Comparison of ENCODE assay signal across 1 cellular context in the genomic region with DNA sequence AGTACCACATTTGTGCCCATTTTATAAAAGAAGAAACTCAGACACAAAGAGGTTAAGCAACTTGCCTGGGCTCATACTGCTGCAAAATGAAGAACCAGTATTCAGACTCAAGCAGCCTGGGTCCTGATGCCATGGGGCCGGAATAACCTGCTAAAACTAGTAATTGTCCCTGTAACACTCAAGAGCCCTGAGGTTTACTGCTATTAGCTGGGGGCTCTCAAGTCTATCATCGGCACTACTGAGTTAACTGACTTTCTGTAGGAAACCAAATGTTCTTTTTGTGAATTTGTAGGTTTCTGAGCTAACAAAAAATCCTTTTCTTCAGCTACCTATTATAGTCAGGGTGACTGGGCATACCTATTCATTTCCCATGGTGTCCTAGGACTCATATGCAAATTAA.
TF ChIP-seq lines count a peak whose summit lies in the region.

No MANE protein-coding gene starts in this region.

TF ChIP-seq in WTC11, 78 proteins besides CTCF, POLR2A, EP300 and RAD21 (continued from another document):
- TF ChIP-seq, protein P1, sequence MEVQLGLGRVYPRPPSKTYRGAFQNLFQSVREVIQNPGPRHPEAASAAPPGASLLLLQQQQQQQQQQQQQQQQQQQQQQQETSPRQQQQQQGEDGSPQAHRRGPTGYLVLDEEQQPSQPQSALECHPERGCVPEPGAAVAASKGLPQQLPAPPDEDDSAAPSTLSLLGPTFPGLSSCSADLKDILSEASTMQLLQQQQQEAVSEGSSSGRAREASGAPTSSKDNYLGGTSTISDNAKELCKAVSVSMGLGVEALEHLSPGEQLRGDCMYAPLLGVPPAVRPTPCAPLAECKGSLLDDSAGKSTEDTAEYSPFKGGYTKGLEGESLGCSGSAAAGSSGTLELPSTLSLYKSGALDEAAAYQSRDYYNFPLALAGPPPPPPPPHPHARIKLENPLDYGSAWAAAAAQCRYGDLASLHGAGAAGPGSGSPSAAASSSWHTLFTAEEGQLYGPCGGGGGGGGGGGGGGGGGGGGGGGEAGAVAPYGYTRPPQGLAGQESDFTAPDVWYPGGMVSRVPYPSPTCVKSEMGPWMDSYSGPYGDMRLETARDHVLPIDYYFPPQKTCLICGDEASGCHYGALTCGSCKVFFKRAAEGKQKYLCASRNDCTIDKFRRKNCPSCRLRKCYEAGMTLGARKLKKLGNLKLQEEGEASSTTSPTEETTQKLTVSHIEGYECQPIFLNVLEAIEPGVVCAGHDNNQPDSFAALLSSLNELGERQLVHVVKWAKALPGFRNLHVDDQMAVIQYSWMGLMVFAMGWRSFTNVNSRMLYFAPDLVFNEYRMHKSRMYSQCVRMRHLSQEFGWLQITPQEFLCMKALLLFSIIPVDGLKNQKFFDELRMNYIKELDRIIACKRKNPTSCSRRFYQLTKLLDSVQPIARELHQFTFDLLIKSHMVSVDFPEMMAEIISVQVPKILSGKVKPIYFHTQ (CRISPR knock-in tag; IDR thresholded peaks at IDR 0.05): peak; percentile 92
- TF ChIP-seq PRRX2 (CRISPR knock-in tag; IDR thresholded peaks at IDR 0.05) (peak; percentile 94), FOXP4 (CRISPR knock-in tag; IDR thresholded peaks at IDR 0.05) (no peak), ZNF532 (CRISPR knock-in tag; IDR thresholded peaks at IDR 0.05; ENCODE audit: borderline replicate concordance) (peak; percentile 96), NFATC4 (CRISPR knock-in tag; IDR thresholded peaks at IDR 0.05) (peak; percentile 97), ERG (CRISPR knock-in tag; IDR thresholded peaks at IDR 0.05) (peak; percentile 90), KAT7 (CRISPR knock-in tag; IDR thresholded peaks at IDR 0.05; ENCODE audit: borderline replicate concordance) (no peak), ZNF671 (CRISPR knock-in tag; IDR thresholded peaks at IDR 0.05) (peak; percentile 96), SP1 (CRISPR knock-in tag; conservative IDR thresholded peaks at IDR 0.05) (no peak)
- TF ChIP-seq, protein P2, sequence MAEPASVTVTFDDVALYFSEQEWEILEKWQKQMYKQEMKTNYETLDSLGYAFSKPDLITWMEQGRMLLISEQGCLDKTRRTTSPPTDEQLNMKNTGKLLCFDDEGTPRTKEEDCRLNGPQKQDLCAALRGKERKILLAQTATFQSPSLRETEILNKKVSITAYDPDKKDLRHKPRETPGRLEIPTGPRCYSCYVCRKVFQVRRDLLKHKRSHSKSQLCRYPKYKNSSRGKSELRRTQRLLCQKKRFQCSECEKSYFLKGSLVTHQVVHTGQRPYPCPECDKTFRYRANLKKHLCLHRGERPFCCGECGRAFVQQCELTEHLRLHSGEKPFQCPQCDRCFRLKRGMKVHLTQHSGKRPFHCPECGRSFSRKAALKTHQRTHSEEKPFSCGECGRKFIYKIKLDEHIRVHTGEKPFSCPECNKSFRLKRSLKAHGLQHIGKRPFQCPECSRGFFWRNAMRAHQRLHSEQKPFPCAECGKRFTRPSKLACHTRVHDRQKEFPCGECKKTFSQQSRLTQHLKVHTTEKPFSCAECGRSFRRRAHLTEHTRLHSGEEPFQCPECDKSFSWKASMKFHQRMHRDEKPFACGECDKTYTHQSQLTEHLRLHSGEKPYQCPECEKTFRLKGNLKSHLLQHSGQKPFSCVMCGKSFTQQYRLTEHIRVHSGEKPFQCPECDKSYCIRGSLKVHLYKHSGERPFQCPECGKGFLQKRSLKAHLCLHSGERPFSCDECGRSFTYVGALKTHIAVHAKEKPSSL (CRISPR knock-in tag; conservative IDR thresholded peaks at IDR 0.05): peak; percentile 92
- TF ChIP-seq, protein P3, sequence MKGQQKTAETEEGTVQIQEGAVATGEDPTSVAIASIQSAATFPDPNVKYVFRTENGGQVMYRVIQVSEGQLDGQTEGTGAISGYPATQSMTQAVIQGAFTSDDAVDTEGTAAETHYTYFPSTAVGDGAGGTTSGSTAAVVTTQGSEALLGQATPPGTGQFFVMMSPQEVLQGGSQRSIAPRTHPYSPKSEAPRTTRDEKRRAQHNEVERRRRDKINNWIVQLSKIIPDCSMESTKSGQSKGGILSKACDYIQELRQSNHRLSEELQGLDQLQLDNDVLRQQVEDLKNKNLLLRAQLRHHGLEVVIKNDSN (CRISPR knock-in tag; IDR thresholded peaks at IDR 0.05): no peak
